Comparison of ENCODE assay signal across 29 cellular contexts in the genomic region with DNA sequence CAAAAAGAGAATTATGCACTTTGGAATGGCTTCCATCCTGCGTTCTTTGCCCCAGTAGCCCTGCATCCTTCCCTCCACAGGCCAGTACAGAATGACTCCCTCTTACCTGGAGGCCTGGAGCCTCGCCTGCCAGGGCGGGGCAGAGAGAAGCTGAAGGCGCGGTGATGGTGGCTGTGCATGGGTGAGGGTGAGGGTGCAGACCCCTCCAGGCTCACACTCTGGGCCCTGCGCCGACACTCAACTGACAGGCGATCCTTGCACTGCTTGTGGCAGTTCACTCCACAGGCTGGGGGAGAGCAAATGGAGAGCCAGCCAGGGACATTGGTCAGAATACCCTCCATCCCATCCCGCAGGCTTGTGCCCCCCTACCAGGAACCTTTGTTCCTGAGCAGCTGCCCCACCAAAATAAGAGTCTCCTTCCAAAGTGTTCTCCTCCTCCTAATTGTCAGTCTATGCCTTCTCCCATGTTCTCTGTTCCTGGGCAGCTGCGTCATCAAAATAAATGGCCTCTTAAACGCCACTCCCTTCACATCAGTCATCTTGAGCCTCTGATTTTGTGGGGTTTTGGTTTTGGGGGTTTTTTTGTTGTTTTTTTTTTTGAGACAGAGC. TPM values are rescaled to one million over a fixed set of nuclear protein-coding genes. Genes with fewer than 3 reads are reported as not detected.
DNase-seq lines count a peak whose midpoint lies in the region; ATAC-seq, FAIRE-seq and TF ChIP-seq lines count a peak whose summit lies in the region.
"Had no signal": no experiment of that assay in that cellular context is flagged by ENCODE, and none has a peak within 500 bp of the region (broad histone marks: within the 10 kb centered on the region; RNA-seq: fewer than 3 reads in every experiment).

No MANE protein-coding gene starts in this region.

- H3K4me1 ChIP-seq in K562 (replicated peaks in 1 of 2; ENCODE audit: control insufficient read depth in 2 of 2, insufficient read depth in 2 of 2, low read length in 2 of 2) = peaks cover 0 to 21% of the 10 kb centered on the region in 2 experiments; a peak in 4 of 5 replicates
- H3K4me1 ChIP-seq in kidney (ENCODE audit: control insufficient read depth in 1 of 2, insufficient read depth in 1 of 2, low read depth in 1 of 2, low read length in 2 of 2) = no peaks in the 10 kb centered on the region
- peaks cover 2 to 53% (median 14%) of the 10 kb centered on the region in 6 donors for H3K4me1 ChIP-seq in spleen
- H3K4me1 ChIP-seq in adrenal gland (replicated peaks in 1 of 2) = no peaks in the 10 kb centered on the region

- POLR2A ChIA-PET in K562 (lab: Yijun Ruan, JAX) = no interaction called here

- H3K27me3 ChIP-seq in K562 (ENCODE audit: control insufficient read depth in 2 of 2, insufficient read depth in 2 of 2, low read length in 2 of 2) (peaks cover 0 to 4% of the 10 kb centered on the region in 2 experiments; a peak in 1 of 5 replicates), spleen (replicated peaks in 1 of 7) (no peaks in the 10 kb centered on the region), adrenal gland (no peaks in the 10 kb centered on the region)
- H3K27me3 ChIP-seq: BE2C, MG63 had no signal

- in situ Hi-C loops in K562 (cut with MboI) = no loop called here

- WGBS in K562 (ENCODE audit: insufficient coverage, low coverage, missing lambda C conversion rate) = 58% methylated on average over 10 of the region's 11 CpGs
- WGBS in spleen, 5 donors = 96 to 98% (median 97%) methylated on average over 10 to 11 of the region's 11 CpGs
- 89 to 92% (median 90%) methylated on average over 4 to 11 of the region's 11 CpGs for WGBS in adrenal gland, 4 donors

- FAIRE-seq in K562 (lab: Jason Lieb, UNC) (no peak), kidney (lab: Jason Lieb, UNC) (no peak)
- FAIRE-seq: GM12892, GM19239, H54 had no signal

- H3K36me3 ChIP-seq in K562 (ENCODE audit: control insufficient read depth, insufficient read depth, low read length) (no peaks in the 10 kb centered on the region), kidney (ENCODE audit: control insufficient read depth in 1 of 2, insufficient read depth in 2 of 2, low read length in 2 of 2) (no peaks in the 10 kb centered on the region), spleen (peaks cover 0 to 81% (median 61%) of the 10 kb centered on the region in 6 donors), adrenal gland (replicated peaks in 1 of 2) (no peaks in the 10 kb centered on the region)
- H3K36me3 ChIP-seq: BE2C, MG63 had no signal

- no peak overlapping the region for H3K9ac ChIP-seq in K562 (ENCODE audit: insufficient read depth in 1 of 2, low read depth in 2 of 2, low read length in 2 of 2)
- no peak overlapping the region for H3K9ac ChIP-seq in kidney (ENCODE audit: low read length in 2 of 2)

- H3K36me3 Mint-ChIP-seq in activated T-helper 1 cell treated with anti-CD3 and anti-CD28 coated beads, Interleukin-12 subunit alpha, Interleukin-12 subunit beta, Interleukin-2, Interleukin-4 antibody, amounts not matched to agents 30 ng/mL and 10 ng/mL and 1 ng/mL, durations not matched to agents 14 hours and 24 hours and 36 hours (ENCODE audit: low read depth) = peaks cover 20% of the 10 kb centered on the region

- H3K4me3 Mint-ChIP-seq in activated T-helper 1 cell treated with anti-CD3 and anti-CD28 coated beads, Interleukin-12 subunit alpha, Interleukin-12 subunit beta, Interleukin-2, Interleukin-4 antibody, amounts not matched to agents 30 ng/mL and 10 ng/mL and 1 ng/mL, durations not matched to agents 14 hours and 24 hours and 36 hours = no peak overlapping the region
- H3K4me3 Mint-ChIP-seq: CD14-positive monocyte; CD8-positive, alpha-beta memory T cell; HFFc6 had no signal

- no peak overlapping the region for H2AFZ ChIP-seq in K562 (ENCODE audit: low read depth, low read length)
- H2AFZ ChIP-seq: PC-9 had no signal

- no peak for ATAC-seq in Right ventricle myocardium superior (ENCODE audit: poor library complexity)
- no peak for ATAC-seq in left ventricle myocardium superior
- no peak for ATAC-seq in K562

- H3K4me2 ChIP-seq in K562 (ENCODE audit: insufficient read depth, low read length) = no peak overlapping the region
- H3K4me2 ChIP-seq: PC-9 had no signal

- H3K9me3 ChIP-seq in K562 (replicated peaks; ENCODE audit: control insufficient read depth, insufficient read depth, low read depth, low read length) (no peaks in the 10 kb centered on the region), kidney (ENCODE audit: control insufficient read depth in 1 of 2, low read length in 2 of 2) (no peaks in the 10 kb centered on the region), spleen (no peaks in the 10 kb centered on the region), adrenal gland (replicated peaks in 1 of 3) (no peaks in the 10 kb centered on the region)
- H3K9me3 ChIP-seq: BE2C, MG63 had no signal

- H3K9me3 Mint-ChIP-seq in activated T-helper 1 cell treated with anti-CD3 and anti-CD28 coated beads, Interleukin-12 subunit alpha, Interleukin-12 subunit beta, Interleukin-2, Interleukin-4 antibody, amounts not matched to agents 30 ng/mL and 10 ng/mL and 1 ng/mL, durations not matched to agents 14 hours and 24 hours and 36 hours = no peaks in the 10 kb centered on the region
- H3K9me3 Mint-ChIP-seq: CD14-positive monocyte, HFFc6 had no signal

- CTCF ChIA-PET in K562 (lab: Yijun Ruan, JAX; ENCODE audit: low intra/inter-chr PET ratio) = no interaction called here

- no peaks in the 10 kb centered on the region for H3K27me3 Mint-ChIP-seq in activated T-helper 1 cell treated with anti-CD3 and anti-CD28 coated beads, Interleukin-12 subunit alpha, Interleukin-12 subunit beta, Interleukin-2, Interleukin-4 antibody, amounts not matched to agents 30 ng/mL and 10 ng/mL and 1 ng/mL, durations not matched to agents 14 hours and 24 hours and 36 hours (ENCODE audit: insufficient read depth)
- H3K27me3 Mint-ChIP-seq: CD8-positive, alpha-beta memory T cell had no signal

- no peak for TF ChIP-seq RAD21 in K562 (CRISPR knock-in tag; conservative IDR thresholded peaks at IDR 0.05 in 1 of 2, IDR thresholded peaks at IDR 0.05 in 1 of 2)

- BruUV-seq in K562 (replicated peaks; lab: Mats Ljungman, UMichigan) = no TSS peak

- no peak for TF ChIP-seq POLR2A in K562 (conservative IDR thresholded peaks at IDR 0.05)
- TF ChIP-seq POLR2A in spleen (IDR thresholded peaks at IDR 0.05) = no peak
- no peak for TF ChIP-seq POLR2A in adrenal gland (IDR thresholded peaks at IDR 0.05)

- H4K20me1 ChIP-seq in K562 (replicated peaks; ENCODE audit: control insufficient read depth, insufficient read depth, low read length) = no peaks in the 10 kb centered on the region

- H3K9me1 ChIP-seq in K562 (ENCODE audit: control insufficient read depth, insufficient read depth, low read length) = no peaks in the 10 kb centered on the region

- H3K27ac ChIP-seq in K562 (ENCODE audit: extremely low read depth, low read depth, low read length) (no peak overlapping the region), kidney (ENCODE audit: low read depth in 2 of 2, low read length in 2 of 2) (no peak overlapping the region), spleen (no peak overlapping the region), adrenal gland (no peak overlapping the region)
- H3K27ac ChIP-seq: PC-9 had no signal

- H3K4me3 ChIP-seq in K562 = no peak overlapping the region
- no peak overlapping the region for H3K4me3 ChIP-seq in kidney (ENCODE audit: low read length in 2 of 2)
- H3K4me3 ChIP-seq in spleen = no peak overlapping the region
- H3K4me3 ChIP-seq in adrenal gland = no peak overlapping the region
- H3K4me3 ChIP-seq: MG63, PC-9 had no signal

- no peaks in the 10 kb centered on the region for H3K79me2 ChIP-seq in K562 (ENCODE audit: control insufficient read depth, insufficient read depth, low read length)

- TF ChIP-seq EP300 in K562 (IDR thresholded peaks at IDR 0.05; ENCODE audit: low read length) = no peak

- intact Hi-C loops in Right ventricle myocardium superior (cut with DNase I) (no loop called here), left ventricle myocardium superior (cut with micrococcal nuclease) (no loop called here), K562 (cut with micrococcal nuclease) (loop anchor here (10.0 kb wide), 1 partner anchor 74 kb away; no protein-coding TSS in a partner anchor), kidney (cut with DNase I) (no loop called here), spleen (cut with DNase I; ENCODE audit: low total_unique reads) (no loop called here), adrenal gland (cut with DNase I) (no loop called here)
- intact Hi-C loops in activated T-helper 1 cell treated with anti-CD3 and anti-CD28 coated beads, Interleukin-12 subunit alpha, Interleukin-12 subunit beta, Interleukin-2, Interleukin-4 antibody, amounts not matched to agents 30 ng/mL and 10 ng/mL and 1 ng/mL, durations not matched to agents 14 hours and 24 hours and 36 hours (cut with micrococcal nuclease) = no loop called here

- peaks cover 12% of the 10 kb centered on the region for H3K4me1 Mint-ChIP-seq in activated T-helper 1 cell treated with anti-CD3 and anti-CD28 coated beads, Interleukin-12 subunit alpha, Interleukin-12 subunit beta, Interleukin-2, Interleukin-4 antibody, amounts not matched to agents 30 ng/mL and 10 ng/mL and 1 ng/mL, durations not matched to agents 14 hours and 24 hours and 36 hours (ENCODE audit: low read depth)

- DNase-seq in Right ventricle myocardium superior (peak; percentile 21), left ventricle myocardium superior (no peak), K562 (ENCODE audit: extremely low read depth in 1 of 4, low spot score in 3 of 4) (no peak), kidney (peak; percentile 59), spleen (peak; percentile 41), adrenal gland (no peak)
- DNase-seq in activated T-helper 1 cell treated with anti-CD3 and anti-CD28 coated beads, Interleukin-12 subunit alpha, Interleukin-12 subunit beta, Interleukin-2, Interleukin-4 antibody, amounts not matched to agents 30 ng/mL and 10 ng/mL and 1 ng/mL, durations not matched to agents 14 hours and 24 hours and 36 hours (ENCODE audit: low spot score) = no peak
- DNase-seq in effector CD8-positive, alpha-beta T cell (lab: John Stamatoyannopoulos, UW) = no peak
- DNase-seq: 8988T; ACHN; BE2C; CD8-positive, alpha-beta memory T cell; DMS79 treated with DMSO at 0.1 percent for 48 hours; GF-D8; HFFc6; KG1; MG63; NCI-H2029 treated with DMSO at 0.1 percent for 48 hours; NCI-H446 treated with DMSO at 0.1 percent for 48 hours; NCI-H526; NK-92 treated with Interleukin-12 subunit alpha and Interleukin-12 subunit beta, amount 100 ng/mL, for 24 hours; PC-9; SHP77 had no signal

- TF ChIP-seq CTCF in K562 (IDR thresholded peaks at IDR 0.05 in 2 of 3, conservative IDR thresholded peaks at IDR 0.05 in 1 of 3; ENCODE audit: insufficient read depth in 2 of 3, low read depth in 1 of 3, low read length in 3 of 3) (no peak), kidney (IDR thresholded peaks at IDR 0.05; ENCODE audit: borderline replicate concordance, extremely low read depth, insufficient read depth) (no peak), spleen (IDR thresholded peaks at IDR 0.05 in 8 of 11, conservative IDR thresholded peaks at IDR 0.05 in 3 of 11) (no peak), adrenal gland (IDR thresholded peaks at IDR 0.05) (no peak)

- no peak overlapping the region for H3K27ac Mint-ChIP-seq in activated T-helper 1 cell treated with anti-CD3 and anti-CD28 coated beads, Interleukin-12 subunit alpha, Interleukin-12 subunit beta, Interleukin-2, Interleukin-4 antibody, amounts not matched to agents 30 ng/mL and 10 ng/mL and 1 ng/mL, durations not matched to agents 14 hours and 24 hours and 36 hours
- H3K27ac Mint-ChIP-seq: HFFc6 had no signal

RNA-seq across cellular contexts. Expression of gene NRXN2, which starts 5.9 kb away (rescaled TPM):
- total RNA-seq in Right ventricle myocardium superior = 0.86 TPM
- 0.97 TPM for total RNA-seq in left ventricle myocardium superior
- total RNA-seq in K562 (2011; cell fraction: chromatin; rRNA removed; ENCODE audit: low replicate concordance) = 0.81 and 1.7 TPM in 2 replicates
- 2.2 and 2.4 TPM in 2 replicates for total RNA-seq in K562 (2011; cell fraction: nucleolus; rRNA removed)
- total RNA-seq in K562 (2011; cell fraction: nucleoplasm; rRNA removed) = 1.5 and 2.8 TPM in 2 replicates
- total RNA-seq in K562 (2014; rRNA removed) = 0.45 and 0.53 TPM in 2 replicates
- not detected in 2 replicates for total RNA-seq in K562 (2014; rRNA removed; fragmentation: Illumina TruSeq; extraction: Trizol)
- 0.11 TPM in 1 of 2 replicates, not detected in the other for total RNA-seq in K562 (2015; rRNA removed; fragmentation: Illumina TruSeq; extraction: Trizol)
- 0.47 and 0.69 TPM in 2 replicates for total RNA-seq in K562 (2021)
- 0.15 and 0.18 TPM in 2 replicates for polyA plus RNA-seq in K562 (2011; rRNA removed)
- polyA plus RNA-seq in K562 (2011; cell fraction: cytosol; rRNA removed) = 0.09 and 1.3 TPM in 2 replicates
- 0.70 and 0.88 TPM in 2 replicates for polyA plus RNA-seq in K562 (2011; cell fraction: nucleus; rRNA removed)
- polyA plus RNA-seq in K562 (2012) = 0.33 and 0.36 TPM in 2 replicates
- polyA plus RNA-seq in K562 (2014; fragmentation: Illumina TruSeq; extraction: Trizol) = 0.07 and 0.08 TPM in 2 replicates
- polyA plus RNA-seq in K562 (2014; fragmentation: Nextera tagmentation; extraction: Ambion mirVana) = not detected
- polyA plus RNA-seq in K562 (2014; rRNA removed) = 0.12 TPM in 1 of 2 replicates, not detected in the other
- polyA minus RNA-seq in K562 (2011; rRNA and poly(A)+ RNA removed) = 0.09 and 0.53 TPM in 2 replicates
- 3.1 TPM in 1 of 2 replicates, not detected in the other for polyA minus RNA-seq in K562 (2011; cell fraction: cytosol; rRNA and poly(A)+ RNA removed)
- 1.3 and 1.7 TPM in 2 replicates for polyA minus RNA-seq in K562 (2011; cell fraction: nucleus; rRNA and poly(A)+ RNA removed)
- total RNA-seq in kidney = 13.3 TPM
- polyA plus RNA-seq in kidney (ENCODE audit: insufficient read depth, low read depth, low replicate concordance) = 22.0 TPM
- 10 to 100 TPM in 1 of 7 donors, 1 to 10 TPM in 6; 2.2 to 12.9 (median 3.3) TPM for total RNA-seq in spleen
- 1 to 10 TPM in 1 of 3 donors, under 1 TPM in 2; 0.59 to 1.4 (median 0.61) TPM for polyA plus RNA-seq in spleen
- total RNA-seq in adrenal gland = 10 to 100 TPM in 3 of 8 donors, 1 to 10 TPM in 5; 1.7 to 17.1 (median 4.3) TPM
- 10 to 100 TPM in 1 of 3 donors, 1 to 10 TPM in 2; 3.3 to 13.6 (median 6.2) TPM for polyA plus RNA-seq in adrenal gland
- total RNA-seq in activated T-helper 1 cell treated with anti-CD3 and anti-CD28 coated beads, Interleukin-12 subunit alpha, Interleukin-12 subunit beta, Interleukin-2, Interleukin-4 antibody, amounts not matched to agents 30 ng/mL and 10 ng/mL and 1 ng/mL, durations not matched to agents 14 hours and 24 hours and 36 hours = 0.17 and 0.23 TPM in 2 replicates
- total RNA-seq: PC-9 had no signal
- polyA plus RNA-seq: CD14-positive monocyte; CD8-positive, alpha-beta memory T cell had no signal

RNA-seq across cellular contexts. Expression of gene RASGRP2, which starts 15.1 kb away (rescaled TPM):
- total RNA-seq in Right ventricle myocardium superior (38.4 TPM), left ventricle myocardium superior (44.5 TPM), K562 (2014; rRNA removed) (10.8 and 12.3 TPM in 2 replicates), K562 (2014; rRNA removed; fragmentation: Illumina TruSeq; extraction: Trizol) (4.2 and 5.3 TPM in 2 replicates), K562 (2015; rRNA removed; fragmentation: Illumina TruSeq; extraction: Trizol) (4.1 and 5.0 TPM in 2 replicates), K562 (2021) (14.6 and 15.8 TPM in 2 replicates), kidney (42.6 TPM), spleen (100 to 1,000 TPM; 148 to 242 (median 206) TPM), adrenal gland (10 to 100 TPM in 5 of 8 donors, 1 to 10 TPM in 3; 3.6 to 23.9 (median 12.3) TPM)
- total RNA-seq in K562 (2011; cell fraction: chromatin; rRNA removed; ENCODE audit: low replicate concordance) = 26.8 and 84.8 TPM in 2 replicates
- total RNA-seq in K562 (2011; cell fraction: nucleolus; rRNA removed) = 33.2 and 45.9 TPM in 2 replicates
- 30.1 and 31.5 TPM in 2 replicates for total RNA-seq in K562 (2011; cell fraction: nucleoplasm; rRNA removed)
- polyA plus RNA-seq in K562 (2011; rRNA removed) (15.7 and 16.6 TPM in 2 replicates), K562 (2014; fragmentation: Illumina TruSeq; extraction: Trizol) (5.5 and 6.3 TPM in 2 replicates), K562 (2014; fragmentation: Nextera tagmentation; extraction: Ambion mirVana) (1 to 10 TPM in 1 of 2 experiments, under 1 TPM in 1; 0.87 to 1.1 TPM), K562 (2014; rRNA removed) (15.8 and 22.7 TPM in 2 replicates), kidney (ENCODE audit: insufficient read depth, low read depth, low replicate concordance) (14.1 TPM), spleen (100 to 1,000 TPM; 216 to 283 (median 252) TPM), adrenal gland (10 to 100 TPM in 2 of 3 donors, 1 to 10 TPM in 1; 5.4 to 81.9 (median 35.0) TPM)
- polyA plus RNA-seq in K562 (2011; cell fraction: cytosol; rRNA removed) = 13.8 and 38.4 TPM in 2 replicates
- 53.6 and 109 TPM in 2 replicates for polyA plus RNA-seq in K562 (2011; cell fraction: nucleus; rRNA removed)
- polyA plus RNA-seq in K562 (2012) = 19.5 and 23.1 TPM in 2 replicates
- polyA minus RNA-seq in K562 (2011; rRNA and poly(A)+ RNA removed) = 3.7 and 10.1 TPM in 2 replicates
- polyA minus RNA-seq in K562 (2011; cell fraction: cytosol; rRNA and poly(A)+ RNA removed) = 12.1 and 13.2 TPM in 2 replicates
- 16.0 and 20.5 TPM in 2 replicates for polyA minus RNA-seq in K562 (2011; cell fraction: nucleus; rRNA and poly(A)+ RNA removed)
- total RNA-seq in activated T-helper 1 cell treated with anti-CD3 and anti-CD28 coated beads, Interleukin-12 subunit alpha, Interleukin-12 subunit beta, Interleukin-2, Interleukin-4 antibody, amounts not matched to agents 30 ng/mL and 10 ng/mL and 1 ng/mL, durations not matched to agents 14 hours and 24 hours and 36 hours = 15.8 and 19.5 TPM in 2 replicates
- total RNA-seq: RPMI7951, SK-MEL-5 had no signal

RNA-seq across cellular contexts. Expression of gene PYGM, which starts 30.9 kb away (rescaled TPM):
- total RNA-seq in Right ventricle myocardium superior = 183 TPM
- 175 TPM for total RNA-seq in left ventricle myocardium superior
- 3.2 and 8.8 TPM in 2 replicates for total RNA-seq in K562 (2011; cell fraction: chromatin; rRNA removed; ENCODE audit: low replicate concordance)
- total RNA-seq in K562 (2011; cell fraction: nucleolus; rRNA removed) = 2.1 and 2.3 TPM in 2 replicates
- 2.2 and 2.8 TPM in 2 replicates for total RNA-seq in K562 (2011; cell fraction: nucleoplasm; rRNA removed)
- total RNA-seq in K562 (2014; rRNA removed) = 0.65 and 1.5 TPM in 2 replicates
- total RNA-seq in K562 (2014; rRNA removed; fragmentation: Illumina TruSeq; extraction: Trizol) = 0.29 and 0.32 TPM in 2 replicates
- total RNA-seq in K562 (2015; rRNA removed; fragmentation: Illumina TruSeq; extraction: Trizol) = 0.33 and 0.60 TPM in 2 replicates
- total RNA-seq in K562 (2021) = 0.69 and 1.2 TPM in 2 replicates
- polyA plus RNA-seq in K562 (2011; rRNA removed) = 0.72 and 1.2 TPM in 2 replicates
- polyA plus RNA-seq in K562 (2011; cell fraction: cytosol; rRNA removed) = 0.59 and 1.3 TPM in 2 replicates
- 1.7 and 3.2 TPM in 2 replicates for polyA plus RNA-seq in K562 (2011; cell fraction: nucleus; rRNA removed)
- 0.68 and 0.82 TPM in 2 replicates for polyA plus RNA-seq in K562 (2012)
- polyA plus RNA-seq in K562 (2014; fragmentation: Illumina TruSeq; extraction: Trizol) = 0.76 and 0.87 TPM in 2 replicates
- under 1 TPM; 0.07 to 0.11 TPM for polyA plus RNA-seq in K562 (2014; fragmentation: Nextera tagmentation; extraction: Ambion mirVana)
- 0.55 and 0.68 TPM in 2 replicates for polyA plus RNA-seq in K562 (2014; rRNA removed)
- polyA minus RNA-seq in K562 (2011; rRNA and poly(A)+ RNA removed) = 0.42 and 0.53 TPM in 2 replicates
- polyA minus RNA-seq in K562 (2011; cell fraction: cytosol; rRNA and poly(A)+ RNA removed) = 2.1 and 3.9 TPM in 2 replicates
- 0.78 and 2.2 TPM in 2 replicates for polyA minus RNA-seq in K562 (2011; cell fraction: nucleus; rRNA and poly(A)+ RNA removed)
- total RNA-seq in kidney = 8.6 TPM
- polyA plus RNA-seq in kidney (ENCODE audit: insufficient read depth, low read depth, low replicate concordance) = 2.5 TPM
- total RNA-seq in spleen = 1 to 10 TPM; 2.7 to 7.2 (median 5.1) TPM
- 1 to 10 TPM; 1.7 to 2.4 (median 2.1) TPM for polyA plus RNA-seq in spleen
- total RNA-seq in adrenal gland = 10 to 100 TPM in 1 of 8 donors, 1 to 10 TPM in 7; 1.8 to 10.1 (median 3.8) TPM
- 1 to 10 TPM; 2.4 to 5.1 (median 4.8) TPM for polyA plus RNA-seq in adrenal gland
- total RNA-seq in activated T-helper 1 cell treated with anti-CD3 and anti-CD28 coated beads, Interleukin-12 subunit alpha, Interleukin-12 subunit beta, Interleukin-2, Interleukin-4 antibody, amounts not matched to agents 30 ng/mL and 10 ng/mL and 1 ng/mL, durations not matched to agents 14 hours and 24 hours and 36 hours = 2.7 and 4.8 TPM in 2 replicates
- total RNA-seq: RPMI7951 had no signal

RNA-seq across cellular contexts. Expression of gene SF1, which starts 49.5 kb away (rescaled TPM):
- 182 TPM for total RNA-seq in Right ventricle myocardium superior
- 191 TPM for total RNA-seq in left ventricle myocardium superior
- 535 and 698 TPM in 2 replicates for total RNA-seq in K562 (2011; cell fraction: chromatin; rRNA removed; ENCODE audit: low replicate concordance)
- 252 and 253 TPM in 2 replicates for total RNA-seq in K562 (2011; cell fraction: nucleolus; rRNA removed)
- total RNA-seq in K562 (2011; cell fraction: nucleoplasm; rRNA removed) = 451 and 617 TPM in 2 replicates
- 141 and 158 TPM in 2 replicates for total RNA-seq in K562 (2014; rRNA removed)
- total RNA-seq in K562 (2014; rRNA removed; fragmentation: Illumina TruSeq; extraction: Trizol) = 111 and 122 TPM in 2 replicates
- 78.3 and 84.0 TPM in 2 replicates for total RNA-seq in K562 (2015; rRNA removed; fragmentation: Illumina TruSeq; extraction: Trizol)
- total RNA-seq in K562 (2021) = 295 and 334 TPM in 2 replicates
- polyA plus RNA-seq in K562 (2011; rRNA removed) = 64.3 and 88.2 TPM in 2 replicates
- 38.0 and 43.0 TPM in 2 replicates for polyA plus RNA-seq in K562 (2011; cell fraction: cytosol; rRNA removed)
- polyA plus RNA-seq in K562 (2011; cell fraction: nucleus; rRNA removed) = 224 and 275 TPM in 2 replicates
- polyA plus RNA-seq in K562 (2012) = 197 and 225 TPM in 2 replicates
- polyA plus RNA-seq in K562 (2014; fragmentation: Illumina TruSeq; extraction: Trizol) = 207 and 244 TPM in 2 replicates
- polyA plus RNA-seq in K562 (2014; fragmentation: Nextera tagmentation; extraction: Ambion mirVana) = 10 to 100 TPM; 13.1 to 14.0 TPM
- 123 and 131 TPM in 2 replicates for polyA plus RNA-seq in K562 (2014; rRNA removed)
- 94.0 and 130 TPM in 2 replicates for polyA minus RNA-seq in K562 (2011; rRNA and poly(A)+ RNA removed)
- 61.7 and 83.6 TPM in 2 replicates for polyA minus RNA-seq in K562 (2011; cell fraction: cytosol; rRNA and poly(A)+ RNA removed)
- polyA minus RNA-seq in K562 (2011; cell fraction: nucleus; rRNA and poly(A)+ RNA removed) = 141 and 236 TPM in 2 replicates
- total RNA-seq in kidney = 320 TPM
- polyA plus RNA-seq in kidney (ENCODE audit: insufficient read depth, low read depth, low replicate concordance) = 87.5 TPM
- total RNA-seq in spleen = 100 to 1,000 TPM; 359 to 585 (median 458) TPM
- 100 to 1,000 TPM in 2 of 3 donors, 10 to 100 TPM in 1; 54.2 to 140 (median 121) TPM for polyA plus RNA-seq in spleen
- total RNA-seq in adrenal gland = 100 to 1,000 TPM; 109 to 395 (median 253) TPM
- polyA plus RNA-seq in adrenal gland = 100 to 1,000 TPM; 150 to 197 (median 178) TPM
- 518 and 538 TPM in 2 replicates for total RNA-seq in activated T-helper 1 cell treated with anti-CD3 and anti-CD28 coated beads, Interleukin-12 subunit alpha, Interleukin-12 subunit beta, Interleukin-2, Interleukin-4 antibody, amounts not matched to agents 30 ng/mL and 10 ng/mL and 1 ng/mL, durations not matched to agents 14 hours and 24 hours and 36 hours

Comparison
In these comparisons a context has a peak if more than half of its experiments do, and no peak if none do; other contexts are left out.
1. DNase-seq: peak in Right ventricle myocardium superior (single experiment), kidney (single experiment) and spleen (single experiment); none in left ventricle myocardium superior (single experiment), K562 (0 of 4), adrenal gland (0 of 7), activated T-helper 1 cell treated with anti-CD3 and anti-CD28 coated beads, Interleukin-12 subunit alpha, Interleukin-12 subunit beta, Interleukin-2, Interleukin-4 antibody, amounts not matched to agents 30 ng/mL and 10 ng/mL and 1 ng/mL, durations not matched to agents 14 hours and 24 hours and 36 hours (single experiment) and effector CD8-positive, alpha-beta T cell (single experiment).
2. RNA of gene PYGM, which starts 30.9 kb away (total RNA-seq): 183 TPM in Right ventricle myocardium superior (single experiment) and 175 TPM in left ventricle myocardium superior (single experiment); 8.6 TPM in kidney (single experiment), 2.7 to 7.2 TPM in spleen, 1.8 to 10.1 TPM in adrenal gland, 2.7 to 4.8 TPM in activated T-helper 1 cell treated with anti-CD3 and anti-CD28 coated beads, Interleukin-12 subunit alpha, Interleukin-12 subunit beta, Interleukin-2, Interleukin-4 antibody, amounts not matched to agents 30 ng/mL and 10 ng/mL and 1 ng/mL, durations not matched to agents 14 hours and 24 hours and 36 hours and 0.29 to 8.8 TPM in K562; every median in the first group is over 10 times any median in the second.